In genomic region chr19:13838071-13838942, GRCh38 we compare ENCODE assay signal across 8 cellular contexts. TPM values are rescaled to one million over a fixed set of nuclear protein-coding genes. Genes with fewer than 3 reads are reported as not detected.
DNase-seq lines count a peak whose midpoint lies in the region; ATAC-seq and TF ChIP-seq lines count a peak whose summit lies in the region.

No MANE protein-coding gene starts in this region.

- TF ChIP-seq CTCF in BE2C (IDR thresholded peaks at IDR 0.05; ENCODE audit: low read depth, low read length) = no peak
- no peak for TF ChIP-seq CTCF in OCI-LY3 (IDR thresholded peaks at IDR 0.05; ENCODE audit: low read depth, low read length)
- TF ChIP-seq CTCF in dorsolateral prefrontal cortex (IDR thresholded peaks at IDR 0.05 in 54 of 56, conservative IDR thresholded peaks at IDR 0.05 in 2 of 56; ENCODE audit: low read depth in 1 of 56, partially characterized antibody in 56 of 56) = no peak
- TF ChIP-seq CTCF in neural crest cell (conservative IDR thresholded peaks at IDR 0.05) = no peak

- no peaks in the 10 kb centered on the region for H3K36me3 Mint-ChIP-seq in neural crest cell (ENCODE audit: low read depth)

- peaks cover 25% of the 10 kb centered on the region for H3K4me1 ChIP-seq in BE2C
- H3K4me1 ChIP-seq in OCI-LY3 (ENCODE audit: low read length) = peaks cover 53% of the 10 kb centered on the region

- H3K27me3 ChIP-seq in BE2C (no peaks in the 10 kb centered on the region), OCI-LY3 (ENCODE audit: low read depth, low read length) (no peaks in the 10 kb centered on the region), dorsolateral prefrontal cortex (no peaks in the 10 kb centered on the region)

- H3K4me3 Mint-ChIP-seq in neural crest cell = peak overlapping the region; percentile 57

- peaks cover 35% of the 10 kb centered on the region for H3K79me2 ChIP-seq in OCI-LY3 (ENCODE audit: low read length)

- H3K9ac ChIP-seq in OCI-LY3 (ENCODE audit: low read length) = peak overlapping the region; percentile 72; the same call in 1 of the 2 replicates

- intact Hi-C loops in dorsolateral prefrontal cortex (cut with DNase I) = no loop called here

- no peak for DNase-seq in BE2C
- DNase-seq in dorsolateral prefrontal cortex = no peak
- DNase-seq in neural crest cell (ENCODE audit: low read depth, low spot score) = no peak
- DNase-seq in NCI-H774 (lab: John Stamatoyannopoulos, UW) = no peak
- DNase-seq in kidney glomerular epithelial cell (lab: John Stamatoyannopoulos, UW) = no peak
- DNase-seq in NCI-H1436 (lab: John Stamatoyannopoulos, UW) = no peak

- no peaks in the 10 kb centered on the region; the same call in 1 of the 2 replicates for H4K20me1 ChIP-seq in OCI-LY3 (ENCODE audit: insufficient read depth, low read length)

- H3K4me2 ChIP-seq in OCI-LY3 (ENCODE audit: low read length) = peak overlapping the region; percentile 90

- peaks cover 16% of the 10 kb centered on the region for H3K4me1 Mint-ChIP-seq in neural crest cell

- H3K9me3 Mint-ChIP-seq in neural crest cell = no peaks in the 10 kb centered on the region

- H3K9me3 ChIP-seq in BE2C (no peaks in the 10 kb centered on the region), OCI-LY3 (ENCODE audit: insufficient read depth, low read length) (no peaks in the 10 kb centered on the region)

- no peak for ATAC-seq in GM18858 (IDR thresholded peaks at IDR 0.05; ENCODE audit: unreplicated experiment)

- H3K4me3 ChIP-seq in BE2C (ENCODE audit: low read depth, low read length) (peak overlapping the region; percentile 85), OCI-LY3 (ENCODE audit: low read length) (peak overlapping the region; percentile 74), dorsolateral prefrontal cortex (peak overlapping the region in 50 of 59 donors; percentile 6 to 87 (median 74))

- H3K36me3 ChIP-seq in BE2C (peaks cover 30% of the 10 kb centered on the region), OCI-LY3 (replicated peaks; ENCODE audit: low read depth, low read length) (peaks cover 2% of the 10 kb centered on the region)

- peak overlapping the region; percentile 62 for H3K27ac Mint-ChIP-seq in neural crest cell (ENCODE audit: unreplicated experiment)

- peaks cover 2% of the 10 kb centered on the region for H3K27me3 Mint-ChIP-seq in neural crest cell (ENCODE audit: low read depth)

- no peak overlapping the region for H2AFZ ChIP-seq in OCI-LY3 (ENCODE audit: low read depth, low read length)

- H3K27ac ChIP-seq in OCI-LY3 (ENCODE audit: low read length) = peak overlapping the region; percentile 64
- peak overlapping the region in 58 of 59 donors; percentile 67 to 96 (median 89) for H3K27ac ChIP-seq in dorsolateral prefrontal cortex

RNA-seq across cellular contexts. Expression of gene NANOS3, which starts 38.6 kb away (rescaled TPM):
- polyA plus RNA-seq in BE2C (2012; ENCODE audit: insufficient read depth, insufficient read length, low read depth) = 3.6 TPM
- total RNA-seq in dorsolateral prefrontal cortex = 10 to 100 TPM in 110 of 120 experiments, 1 to 10 TPM in 10; 4.1 to 33.8 (median 17.0) TPM
- total RNA-seq in neural crest cell = 0.73 and 1.6 TPM in 2 replicates

RNA-seq across cellular contexts. Expression of gene ZSWIM4, which starts 43.1 kb away (rescaled TPM):
- 13.4 TPM for polyA plus RNA-seq in BE2C (2012; ENCODE audit: insufficient read depth, insufficient read length, low read depth)
- 1 to 10 TPM; 4.0 to 10.0 (median 6.6) TPM for total RNA-seq in dorsolateral prefrontal cortex
- total RNA-seq in neural crest cell = 19.3 and 19.9 TPM in 2 replicates
